ENCODE assay signal across 8 cellular contexts in the genomic region with DNA sequence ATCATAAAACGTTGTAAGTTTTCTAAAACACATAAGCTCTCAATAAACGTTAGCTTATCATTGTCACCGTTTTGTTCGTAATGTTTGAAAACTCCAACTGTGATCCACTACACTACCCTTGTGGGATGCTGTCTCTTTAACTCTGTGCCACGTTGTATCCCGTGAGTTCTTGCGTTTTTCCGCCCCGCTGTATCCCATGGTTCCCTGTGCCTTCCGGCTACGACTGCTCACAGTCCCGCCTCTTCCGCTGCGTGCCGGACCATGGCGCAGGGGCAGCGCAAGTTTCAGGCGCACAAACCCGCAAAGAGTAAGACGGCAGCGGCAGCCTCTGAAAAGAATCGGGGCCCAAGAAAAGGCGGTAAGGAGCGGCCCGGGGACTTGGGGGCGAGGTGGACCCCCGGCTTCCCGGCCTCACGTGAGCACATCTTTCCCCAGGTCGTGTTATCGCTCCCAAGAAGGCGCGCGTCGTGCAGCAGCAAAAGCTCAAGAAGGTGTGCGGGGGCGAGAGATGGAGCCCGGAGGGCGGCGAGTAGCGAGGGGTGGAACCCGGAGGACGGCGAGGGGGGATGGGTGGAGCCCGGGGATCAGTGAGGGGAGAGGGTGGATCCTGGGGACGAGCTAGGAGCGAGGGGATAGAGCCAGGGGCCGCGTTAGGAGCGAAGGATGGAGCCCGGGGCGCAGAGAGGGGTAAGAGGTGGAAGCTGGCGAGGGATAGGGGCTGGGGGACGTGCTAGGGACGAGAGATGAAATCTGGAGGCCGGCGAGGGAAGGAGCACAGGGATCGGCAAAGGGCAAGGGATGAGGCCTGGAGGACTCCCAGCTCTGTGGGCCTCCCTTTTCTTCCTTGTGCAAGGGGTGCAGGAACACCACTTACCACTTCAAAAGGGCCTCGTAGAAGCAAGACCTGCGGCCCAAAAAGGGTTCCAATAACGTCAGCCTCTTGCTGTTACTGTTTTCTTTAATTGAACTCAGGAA. TPM values are rescaled to one million over a fixed set of nuclear protein-coding genes. Genes with fewer than 3 reads are reported as not detected.
DNase-seq lines count a peak whose midpoint lies in the region; ATAC-seq, FAIRE-seq and TF ChIP-seq lines count a peak whose summit lies in the region.

A gene (plus strand): TSS at position 240 of the 975 bp plus-strand sequence. CDS start 22 bp downstream, at position 262.

- peak within 1 kb of the TSS; percentile 86 for H3K9ac ChIP-seq in endothelial cell of umbilical vein (replicated peaks; ENCODE audit: extremely low read depth, insufficient read depth, low read length)

- H2AFZ ChIP-seq in OCI-LY7 (ENCODE audit: low read length) (peak within 1 kb of the TSS; percentile 68; the same call in 1 of the 2 replicates), endothelial cell of umbilical vein (ENCODE audit: low read depth, low read length) (peak within 1 kb of the TSS; percentile 16)

- intact Hi-C loops in OCI-LY7 (cut with micrococcal nuclease; ENCODE audit: unreplicated experiment) (no loop called here), endothelial cell of umbilical vein (cut with micrococcal nuclease) (loop anchor here (1.0 to 2.0 kb wide), 3 partner anchors 10 to 178 kb away; a partner anchor contains a TSS)

- FAIRE-seq in D721Med (lab: Jason Lieb, UNC) (no peak), endothelial cell of umbilical vein (lab: Jason Lieb, UNC) (peak; percentile 99)

- H3K4me3 ChIP-seq in OCI-LY7 (ENCODE audit: low read depth, low read length, poor library complexity, severe bottlenecking), result peak within 1 kb of the TSS; percentile 99
- H3K4me3 ChIP-seq in endothelial cell of umbilical vein (replicated peaks in 1 of 3; ENCODE audit: insufficient read depth in 1 of 3, low read depth in 1 of 3, low read length in 3 of 3), result peak within 1 kb of the TSS; percentile 63 to 77 (median 75)

- H3K9me2 ChIP-seq in OCI-LY7 (ENCODE audit: insufficient read depth, low read length), result no peaks in the 10 kb centered on the region

- H3K36me3 ChIP-seq in OCI-LY7 (ENCODE audit: insufficient read depth, low read length), result peaks cover 41% of the 10 kb centered on the region
- peaks cover 16 to 32% of the 10 kb centered on the region in 2 experiments for H3K36me3 ChIP-seq in endothelial cell of umbilical vein (ENCODE audit: control insufficient read depth in 2 of 2, extremely low read depth in 1 of 2, insufficient read depth in 2 of 2, low read length in 2 of 2)

- peaks cover 22% of the 10 kb centered on the region for H3K79me2 ChIP-seq in OCI-LY7 (ENCODE audit: insufficient read depth, low read depth, low read length)
- peaks cover 22% of the 10 kb centered on the region for H3K79me2 ChIP-seq in endothelial cell of umbilical vein (ENCODE audit: control insufficient read depth, insufficient read depth, low read length)

- dilution Hi-C loops in endothelial cell of umbilical vein (cut with MboI; ENCODE audit: extremely low pct_ligation_motif_present, low sequenced_read_pairs), result no loop called here

- BruUV-seq in OCI-LY7 (replicated peaks; lab: Mats Ljungman, UMichigan) (no TSS peak), endothelial cell of umbilical vein (replicated peaks; lab: Mats Ljungman, UMichigan) (no TSS peak)

- peak within 1 kb of the TSS; percentile 99 for H3K4me2 ChIP-seq in OCI-LY7 (ENCODE audit: low read length)
- peak within 1 kb of the TSS; percentile 93 for H3K4me2 ChIP-seq in endothelial cell of umbilical vein (ENCODE audit: insufficient read depth, low read length)

- no peak for TF ChIP-seq CTCF in D721Med (IDR thresholded peaks at IDR 0.05; ENCODE audit: insufficient read depth, missing control alignments)
- no peak for TF ChIP-seq CTCF in OCI-LY7 (conservative IDR thresholded peaks at IDR 0.05; ENCODE audit: low read length)
- no peak for TF ChIP-seq CTCF in endothelial cell of umbilical vein (IDR thresholded peaks at IDR 0.05; ENCODE audit: extremely low read depth in 1 of 2, insufficient read depth in 1 of 2, low read depth in 1 of 2, low read length in 2 of 2)

- no peaks in the 10 kb centered on the region for H3K9me3 ChIP-seq in OCI-LY7 (ENCODE audit: low read length)
- H3K9me3 ChIP-seq in endothelial cell of umbilical vein (replicated peaks; ENCODE audit: control insufficient read depth, insufficient read depth, low read length), result no peaks in the 10 kb centered on the region

- H4K20me1 ChIP-seq in OCI-LY7 (ENCODE audit: insufficient read depth, low read length) (no peaks in the 10 kb centered on the region; the same call in 1 of the 2 replicates), endothelial cell of umbilical vein (replicated peaks; ENCODE audit: control insufficient read depth, extremely low read depth, insufficient read depth, low read length) (no peaks in the 10 kb centered on the region)

- DNase-seq in D721Med (ENCODE audit: insufficient read length, low spot score), result peak; percentile 97
- peak; percentile 97 for DNase-seq in HuH-7.5 (ENCODE audit: low spot score)
- DNase-seq in OCI-LY7 (ENCODE audit: low spot score), result peak; percentile 90
- DNase-seq in activated T-cell treated with anti-CD3 and anti-CD28 coated beads for 1 hour (ENCODE audit: low read depth), result peak; percentile 81
- peak; percentile 95 for DNase-seq in endothelial cell of umbilical vein (ENCODE audit: low read depth, low spot score)
- DNase-seq in midbrain (lab: John Stamatoyannopoulos, UW), result peak; percentile 95
- peak; percentile 73 to 75 for DNase-seq in stimulated activated CD8-positive, alpha-beta memory T cell treated with anti-CD3 and anti-CD28 coated beads, Interleukin-2, amount 100 ng/mL, for 1 hour (ENCODE audit: low read depth in 2 of 2)

- POLR2A ChIA-PET in OCI-LY7 (lab: Charles Lee) (interaction anchor here (0.6 to 3.4 kb wide), 11 partner anchors 9 to 1685 kb away, joined by 3 to 10 read pairs (median 3); a partner anchor contains a TSS), endothelial cell of umbilical vein (lab: Charles Lee) (interaction anchor here (0.6 to 2.5 kb wide), 5 partner anchors 10 to 88 kb away, joined by 3 to 9 read pairs (median 4); a partner anchor contains a TSS)

- H3K4me1 ChIP-seq in OCI-LY7 (ENCODE audit: insufficient read depth, low read length, poor library complexity, severe bottlenecking) (peaks cover 11% of the 10 kb centered on the region), endothelial cell of umbilical vein (ENCODE audit: control insufficient read depth, extremely low read depth, insufficient read depth, low read length) (peaks cover 9% of the 10 kb centered on the region)

- H3K27me3 ChIP-seq in endothelial cell of umbilical vein (ENCODE audit: control insufficient read depth in 2 of 2, insufficient read depth in 2 of 2, low read length in 2 of 2), result no peaks in the 10 kb centered on the region

- CTCF ChIA-PET in OCI-LY7 (lab: Charles Lee; ENCODE audit: unreplicated experiment), result no interaction called here
- CTCF ChIA-PET in endothelial cell of umbilical vein (lab: Charles Lee), result interaction anchor here (1.1 to 3.9 kb wide), 5 partner anchors 9 to 284 kb away, joined by 3 to 19 read pairs (median 6); a partner anchor contains a TSS

- H3K27ac ChIP-seq in OCI-LY7 (ENCODE audit: low read depth, low read length, poor library complexity, severe bottlenecking), result peak within 1 kb of the TSS; percentile 51
- H3K27ac ChIP-seq in endothelial cell of umbilical vein (ENCODE audit: insufficient read depth, low read depth, low read length), result peak within 1 kb of the TSS; percentile 62

- ATAC-seq in GM21526 (IDR thresholded peaks at IDR 0.05; ENCODE audit: low FRiP score, unreplicated experiment), result peak; percentile 79

- no peaks in the 10 kb centered on the region for H3K9me1 ChIP-seq in endothelial cell of umbilical vein (replicated peaks; ENCODE audit: control insufficient read depth, extremely low read depth, insufficient read depth, low read length)

- TF ChIP-seq POLR2A in endothelial cell of umbilical vein (IDR thresholded peaks at IDR 0.05; ENCODE audit: low read depth, low read length), result peak; percentile 86

TF ChIP-seq in endothelial cell of umbilical vein, 7 proteins besides CTCF, POLR2A, EP300 and RAD21:
- TF ChIP-seq, protein P1, sequence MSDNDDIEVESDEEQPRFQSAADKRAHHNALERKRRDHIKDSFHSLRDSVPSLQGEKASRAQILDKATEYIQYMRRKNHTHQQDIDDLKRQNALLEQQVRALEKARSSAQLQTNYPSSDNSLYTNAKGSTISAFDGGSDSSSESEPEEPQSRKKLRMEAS (IDR thresholded peaks at IDR 0.05; ENCODE audit: insufficient read depth, insufficient read length), result peak; percentile 53
- peak; percentile 88 for TF ChIP-seq POLR2AphosphoS5 (IDR thresholded peaks at IDR 0.05; ENCODE audit: insufficient read depth, low read depth, low read length)
- no peak for TF ChIP-seq GATA2 (IDR thresholded peaks at IDR 0.05; ENCODE audit: insufficient read depth, insufficient read length, low read depth, low read length)
- peak; percentile 25 for TF ChIP-seq FOS (IDR thresholded peaks at IDR 0.05; ENCODE audit: borderline replicate concordance, insufficient read depth, low read length)
- TF ChIP-seq JUN (IDR thresholded peaks at IDR 0.05; ENCODE audit: borderline replicate concordance, insufficient read depth, insufficient read length, low read depth), result no peak
- peak; percentile 62 for TF ChIP-seq MYC (IDR thresholded peaks at IDR 0.05; ENCODE audit: low read depth, low read length)

RNA-seq across cellular contexts. Expression of the gene that starts here (rescaled TPM):
- 162 and 177 TPM in 2 replicates for total RNA-seq in OCI-LY7 (2014; rRNA removed; shearing (Covaris generic))
- total RNA-seq in OCI-LY7 (2022), result 80.3 and 90.1 TPM in 2 replicates
- 113 and 126 TPM in 2 replicates for total RNA-seq in endothelial cell of umbilical vein
- 205 and 239 TPM in 2 replicates for polyA plus RNA-seq in endothelial cell of umbilical vein
- polyA plus RNA-seq in endothelial cell of umbilical vein (2011; cell fraction: cytosol; rRNA removed), result 241 and 294 TPM in 2 replicates
- polyA plus RNA-seq in endothelial cell of umbilical vein (2011; cell fraction: nucleus; rRNA removed), result 83.4 and 87.2 TPM in 2 replicates
- polyA plus RNA-seq in endothelial cell of umbilical vein (2012), result 223 and 226 TPM in 2 replicates
- 55.5 and 59.5 TPM in 2 replicates for polyA minus RNA-seq in endothelial cell of umbilical vein
- polyA minus RNA-seq in endothelial cell of umbilical vein (2011; cell fraction: cytosol; rRNA and poly(A)+ RNA removed), result 78.4 TPM
- 11.5 and 12.9 TPM in 2 replicates for polyA minus RNA-seq in endothelial cell of umbilical vein (2011; cell fraction: nucleus; rRNA and poly(A)+ RNA removed)

Comparison
In these comparisons a context has a peak if more than half of its experiments do, and no peak if none do; other contexts are left out.
1. Peak in every context shown above with its lines: DNase-seq, ATAC-seq, H3K4me3 ChIP-seq and H3K27ac ChIP-seq.